ENCODE assay signal across 19 cellular contexts in genomic region chr7:96784597-96784996, GRCh38.
"Had no signal": no experiment of that assay in that cellular context is flagged by ENCODE, and none has a peak within 500 bp of the region (broad histone marks: within the 10 kb centered on the region; RNA-seq: fewer than 3 reads in every experiment).

No MANE protein-coding gene starts in this region.

- H3K9me3 ChIP-seq: colonic mucosa, esophagus muscularis mucosa, gastroesophageal sphincter, heart left ventricle, left lung, lower lobe of right lung, mucosa of descending colon had no signal

- H3K4me2 ChIP-seq: hepatocyte had no signal

- ATAC-seq: foreskin keratinocyte, gastroesophageal sphincter, heart left ventricle, left cardiac atrium, left lung, left ventricle myocardium superior, lower lobe of right lung, mucosa of descending colon had no signal

- H2AFZ ChIP-seq: hepatocyte had no signal

- H3K27ac ChIP-seq: colonic mucosa, dorsolateral prefrontal cortex, esophagus muscularis mucosa, foreskin keratinocyte, gastroesophageal sphincter, heart left ventricle, hepatocyte, left lung, lower lobe of right lung had no signal

- H3K79me2 ChIP-seq: hepatocyte had no signal

- H3K27me3 ChIP-seq: colonic mucosa, dorsolateral prefrontal cortex, esophagus muscularis mucosa, foreskin keratinocyte, gastroesophageal sphincter, heart left ventricle, hepatocyte, left lung had no signal

- DNase-seq: colonic mucosa; dermis blood vessel endothelial cell; dorsolateral prefrontal cortex; effector CD4-positive, alpha-beta T cell; effector memory CD4-positive, alpha-beta T cell; foreskin keratinocyte; heart left ventricle; hypothalamus; immature natural killer cell; left cardiac atrium; left lung; left ventricle myocardium superior; lower lobe of right lung; mesenchymal stem cell; mucosa of descending colon; naive B cell had no signal

- H3K4me3 ChIP-seq: colonic mucosa, dorsolateral prefrontal cortex, esophagus muscularis mucosa, gastroesophageal sphincter, heart left ventricle, hepatocyte, left lung, lower lobe of right lung, mucosa of descending colon had no signal

- H3K36me3 ChIP-seq: colonic mucosa, esophagus muscularis mucosa, gastroesophageal sphincter, heart left ventricle, left lung, lower lobe of right lung had no signal
